Comparison of ENCODE assay signal across 8 cellular contexts in the genomic region with DNA sequence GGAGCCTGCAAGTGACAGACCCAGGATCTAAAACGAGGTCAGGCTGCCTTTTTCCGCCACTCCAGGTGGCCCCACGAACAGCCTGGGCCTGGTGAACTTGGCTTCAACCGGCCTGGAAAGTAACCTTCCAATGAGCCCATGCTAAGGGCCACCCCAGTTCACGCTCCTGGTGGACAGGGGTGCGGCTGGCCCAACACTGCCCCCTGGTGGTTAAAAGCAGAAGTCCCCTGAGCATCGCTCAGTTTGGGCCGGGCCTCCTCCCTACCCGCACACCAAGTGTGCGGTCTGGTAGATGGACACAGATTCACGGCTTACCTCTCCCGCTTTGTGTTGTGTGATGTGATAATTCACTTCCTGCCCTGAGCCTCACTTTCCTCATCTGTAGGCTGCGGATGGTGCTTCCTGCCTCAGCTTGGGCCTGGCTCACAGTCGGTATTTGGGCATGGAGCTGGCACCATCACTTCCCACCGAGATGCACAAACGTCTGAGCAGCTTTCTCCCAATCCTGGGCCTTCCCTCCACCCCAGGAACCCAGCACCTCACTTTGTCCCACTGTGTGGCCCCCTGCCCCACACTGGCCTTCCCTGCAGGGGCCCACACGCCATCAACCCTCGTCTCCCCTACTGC. TPM values are rescaled to one million over a fixed set of nuclear protein-coding genes. Genes with fewer than 3 reads are reported as not detected.
DNase-seq lines count a peak whose midpoint lies in the region; ATAC-seq and TF ChIP-seq lines count a peak whose summit lies in the region.

No MANE protein-coding gene starts in this region.

- no peak overlapping the region for H3K4me3 ChIP-seq in adrenal gland
- H3K4me3 ChIP-seq in right atrium auricular region = no peak overlapping the region
- H3K4me3 ChIP-seq in sigmoid colon = no peak overlapping the region

- H3K4me3 Mint-ChIP-seq in T-helper 17 cell = no peak overlapping the region

- H3K36me3 Mint-ChIP-seq in T-helper 17 cell (ENCODE audit: low read depth) = no peaks in the 10 kb centered on the region

- H3K27me3 Mint-ChIP-seq in T-helper 17 cell = peaks cover 18% of the 10 kb centered on the region

- TF ChIP-seq EP300 in sigmoid colon (IDR thresholded peaks at IDR 0.05) = no peak

- peak overlapping the region; percentile 32 for H3K27ac Mint-ChIP-seq in T-helper 17 cell

- TF ChIP-seq CTCF in adrenal gland (IDR thresholded peaks at IDR 0.05) = peak; percentile 93 to 99 (median 95)
- peak in 1 of 2 donors; percentile 98 for TF ChIP-seq CTCF in right atrium auricular region (IDR thresholded peaks at IDR 0.05)
- peak; percentile 78 to 93 (median 87) for TF ChIP-seq CTCF in sigmoid colon (IDR thresholded peaks at IDR 0.05)

- H3K27ac ChIP-seq in adrenal gland = no peak overlapping the region
- H3K27ac ChIP-seq in right atrium auricular region = no peak overlapping the region
- no peak overlapping the region for H3K27ac ChIP-seq in sigmoid colon

- H3K36me3 ChIP-seq in adrenal gland (replicated peaks in 1 of 2) = no peaks in the 10 kb centered on the region
- no peaks in the 10 kb centered on the region for H3K36me3 ChIP-seq in right atrium auricular region
- no peaks in the 10 kb centered on the region for H3K36me3 ChIP-seq in sigmoid colon

- intact Hi-C loops in adrenal gland (cut with DNase I) = loop anchor here in 1 of 2 donors (2.0 to 5.0 kb wide), 2 partner anchors 38 to 95 kb away; no protein-coding TSS in a partner anchor
- intact Hi-C loops in sigmoid colon (cut with DNase I) = loop anchor here (1.0 to 5.0 kb wide), 2 partner anchors 58 to 94 kb away; a partner anchor contains a TSS

- H3K4me1 ChIP-seq in adrenal gland (replicated peaks in 1 of 2) = no peaks in the 10 kb centered on the region
- H3K4me1 ChIP-seq in right atrium auricular region = no peaks in the 10 kb centered on the region
- H3K4me1 ChIP-seq in sigmoid colon = peaks cover 0 to 5% (median 0%) of the 10 kb centered on the region in 4 donors

- H3K9me3 ChIP-seq in T-helper 17 cell (ENCODE audit: control insufficient read depth, low read length, poor library complexity, severe bottlenecking) = no peaks in the 10 kb centered on the region
- no peaks in the 10 kb centered on the region for H3K9me3 ChIP-seq in adrenal gland (replicated peaks in 1 of 3)
- no peaks in the 10 kb centered on the region for H3K9me3 ChIP-seq in right atrium auricular region
- no peaks in the 10 kb centered on the region for H3K9me3 ChIP-seq in sigmoid colon

- 21 to 45% (median 30%) methylated on average over 10 to 18 of the region's 18 CpGs for WGBS in adrenal gland, 4 donors
- WGBS in sigmoid colon, 2 donors = 24 to 33% methylated on average over 18 of the region's 18 CpGs

- H3K27me3 ChIP-seq in adrenal gland = no peaks in the 10 kb centered on the region
- H3K27me3 ChIP-seq in right atrium auricular region = no peaks in the 10 kb centered on the region
- H3K27me3 ChIP-seq in sigmoid colon = peaks cover 0 to 4% (median 0%) of the 10 kb centered on the region in 3 donors

- TF ChIP-seq POLR2A in adrenal gland (IDR thresholded peaks at IDR 0.05) (no peak), sigmoid colon (IDR thresholded peaks at IDR 0.05) (no peak)

- DNase-seq in EL = peak; percentile 60
- peak; percentile 93 for DNase-seq in HPDE6-E6E7 (ENCODE audit: extremely low spot score)
- DNase-seq in T-helper 17 cell = peak; percentile 53 to 74 (median 62)
- DNase-seq in adrenal gland = peak; percentile 60 to 81 (median 72)
- peak; percentile 62 for DNase-seq in right atrium auricular region (ENCODE audit: low spot score)
- DNase-seq in sigmoid colon = peak; percentile 77

- H3K4me1 Mint-ChIP-seq in T-helper 17 cell = no peaks in the 10 kb centered on the region

- ATAC-seq in T-helper 17 cell = peak; percentile 99
- no peak for ATAC-seq in HG02981 (IDR thresholded peaks at IDR 0.05; ENCODE audit: unreplicated experiment)
- ATAC-seq in HG03521 (IDR thresholded peaks at IDR 0.05; ENCODE audit: unreplicated experiment) = no peak

RNA-seq across cellular contexts. Expression of a gene that starts 13.7 kb away (rescaled TPM):
- total RNA-seq in T-helper 17 cell (not detected), adrenal gland (under 1 TPM in 1 of 8 donors, not detected in 7; 0.27 TPM), right atrium auricular region (not detected), sigmoid colon (not detected)
- polyA plus RNA-seq in adrenal gland (not detected), sigmoid colon (under 1 TPM in 1 of 3 donors, not detected in 2; 0.23 TPM)

RNA-seq across cellular contexts. Expression of a gene that starts 20.0 kb away (rescaled TPM):
- total RNA-seq in T-helper 17 cell (not detected), adrenal gland (1 to 10 TPM in 6 of 8 donors, under 1 TPM in 2; 0.17 to 2.6 (median 1.3) TPM), right atrium auricular region (not detected), sigmoid colon (not detected)
- polyA plus RNA-seq in adrenal gland (under 1 TPM; 0.29 to 0.64 (median 0.47) TPM), sigmoid colon (under 1 TPM in 1 of 3 donors, not detected in 2; 0.04 TPM)

RNA-seq across cellular contexts. Expression of a gene that starts 59.9 kb away (rescaled TPM):
- total RNA-seq in T-helper 17 cell (10 to 100 TPM; 54.3 to 69.4 TPM), adrenal gland (10 to 100 TPM; 10.4 to 36.3 (median 12.9) TPM), right atrium auricular region (10 to 100 TPM; 18.4 to 38.8 TPM), sigmoid colon (1 to 10 TPM; 2.9 to 7.1 (median 4.8) TPM)
- polyA plus RNA-seq in adrenal gland (10 to 100 TPM; 13.7 to 19.7 (median 16.3) TPM), sigmoid colon (10 to 100 TPM; 21.0 to 38.5 (median 31.2) TPM)
